26 cellular contexts compared by ENCODE assay signal in the genomic region with DNA sequence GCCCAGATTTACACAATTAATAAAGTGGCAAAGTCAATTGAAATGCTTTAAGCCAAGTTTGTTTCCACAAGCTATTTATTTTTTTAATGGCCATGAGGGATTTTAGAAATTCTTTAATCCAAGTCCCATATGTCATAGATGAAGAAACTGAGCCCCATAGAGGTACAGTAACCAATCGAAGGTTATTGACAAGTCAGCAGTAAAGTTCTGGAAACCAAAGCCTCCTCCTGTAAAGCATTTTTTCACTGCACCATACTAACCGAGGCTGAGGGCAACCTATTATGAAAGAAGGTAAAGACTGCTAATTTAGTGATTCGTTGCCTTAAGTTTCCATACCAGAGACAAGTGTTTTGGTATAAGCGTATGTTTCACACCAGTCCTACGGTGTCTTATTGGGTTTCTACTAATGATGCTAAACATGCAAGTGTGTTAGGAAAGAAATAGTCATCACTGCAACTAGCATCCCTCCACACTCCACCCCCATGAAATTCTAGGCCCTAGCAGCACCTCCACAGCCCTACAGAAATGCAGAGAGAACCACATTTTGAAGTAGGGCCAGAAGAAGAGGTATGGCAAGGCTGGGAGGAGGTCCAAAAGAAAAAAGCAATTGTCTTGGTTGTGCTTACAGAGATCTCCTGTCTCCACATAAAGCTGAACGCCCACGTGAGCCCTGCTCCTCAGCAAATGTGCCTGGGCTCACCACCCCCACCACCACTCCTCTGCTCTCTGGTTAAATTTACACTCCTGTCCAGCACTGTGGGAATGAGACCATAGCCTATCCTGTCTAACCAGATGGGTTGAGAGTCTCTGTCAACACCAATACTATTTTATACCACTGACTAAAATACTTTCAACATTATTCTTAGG.
"Had no signal": no experiment of that assay in that cellular context is flagged by ENCODE, and none has a peak within 500 bp of the region (broad histone marks: within the 10 kb centered on the region; RNA-seq: fewer than 3 reads in every experiment).

No MANE protein-coding gene starts in this region.

- H3K4me1 ChIP-seq: foreskin keratinocyte, left lung, psoas muscle, right atrium auricular region, upper lobe of left lung had no signal

- H3K27ac Mint-ChIP-seq: activated CD4-positive, alpha-beta T cell treated with anti-CD3 and anti-CD28 coated beads, Interleukin-2, amount 10 ng/mL, durations not matched to agents 7 days and 5 days; activated naive CD4-positive, alpha-beta T cell treated with anti-CD3 and anti-CD28 coated beads for 36 hours; dendritic cell treated with granulocyte-macrophage colony-stimulating factor and Interleukin-4, amounts not matched to agents 40 ng/mL and 50 ng/mL, for 4 days; immature natural killer cell; natural killer cell; stimulated activated effector memory CD8-positive, alpha-beta T cell treated with anti-CD3 and anti-CD28 coated beads, Interleukin-12 subunit alpha, Interleukin-12 subunit beta, amount 100 ng/mL, for 72 hours; T-helper 1 cell treated with Interleukin-12 subunit alpha and Interleukin-12 subunit beta and Interleukin-4 antibody, amounts not matched to agents 30 μg/mL and 1 μg/mL, for 36 hours had no signal

- H3K9me3 Mint-ChIP-seq: activated CD4-positive, alpha-beta T cell treated with anti-CD3 and anti-CD28 coated beads, Interleukin-2, amount 10 ng/mL, durations not matched to agents 7 days and 5 days; activated naive CD4-positive, alpha-beta T cell treated with anti-CD3 and anti-CD28 coated beads for 36 hours; activated T-cell treated with anti-CD3 and anti-CD28 coated beads, Interleukin-2, amount 50 U/mL, for 4 hours; dendritic cell treated with granulocyte-macrophage colony-stimulating factor and Interleukin-4, amounts not matched to agents 40 ng/mL and 50 ng/mL, for 4 days; T-helper 1 cell treated with Interleukin-12 subunit alpha and Interleukin-12 subunit beta and Interleukin-4 antibody, amounts not matched to agents 30 μg/mL and 1 μg/mL, for 36 hours had no signal

- H3K36me3 Mint-ChIP-seq: immature natural killer cell; natural killer cell; stimulated activated effector memory CD8-positive, alpha-beta T cell treated with anti-CD3 and anti-CD28 coated beads, Interleukin-12 subunit alpha, Interleukin-12 subunit beta, amount 100 ng/mL, for 72 hours had no signal

- H3K4me3 Mint-ChIP-seq: activated CD4-positive, alpha-beta T cell treated with anti-CD3 and anti-CD28 coated beads, Interleukin-2, amount 10 ng/mL, durations not matched to agents 7 days and 5 days; activated naive CD4-positive, alpha-beta T cell treated with anti-CD3 and anti-CD28 coated beads for 36 hours; activated T-cell treated with anti-CD3 and anti-CD28 coated beads, Interleukin-2, amount 50 U/mL, for 4 hours; dendritic cell treated with granulocyte-macrophage colony-stimulating factor and Interleukin-4, amounts not matched to agents 40 ng/mL and 50 ng/mL, for 4 days; immature natural killer cell; natural killer cell; stimulated activated effector memory CD8-positive, alpha-beta T cell treated with anti-CD3 and anti-CD28 coated beads, Interleukin-12 subunit alpha, Interleukin-12 subunit beta, amount 100 ng/mL, for 72 hours; T-helper 1 cell treated with Interleukin-12 subunit alpha and Interleukin-12 subunit beta and Interleukin-4 antibody, amounts not matched to agents 30 μg/mL and 1 μg/mL, for 36 hours had no signal

- FAIRE-seq: small intestine had no signal

- DNase-seq: activated CD4-positive, alpha-beta T cell treated with anti-CD3 and anti-CD28 coated beads, Interleukin-2, amount 10 ng/mL, durations not matched to agents 7 days and 5 days; activated CD4-positive, CD25-positive, alpha-beta regulatory T cell; activated CD8-positive, alpha-beta memory T cell treated with anti-CD3 and anti-CD28 coated beads for 24 hours; activated CD8-positive, alpha-beta memory T cell treated with anti-CD3 and anti-CD28 coated beads, Interleukin-2, amount 50 U/mL, for 4 hours; activated effector memory CD4-positive, alpha-beta T cell treated with Interleukin-2 at 50 U/mL for 16 hours; activated naive CD4-positive, alpha-beta T cell treated with anti-CD3 and anti-CD28 coated beads for 36 hours; activated T-cell treated with anti-CD3 and anti-CD28 coated beads, Interleukin-2, amount 50 U/mL, for 4 hours; aorta; brain microvascular endothelial cell; caudate nucleus; effector CD8-positive, alpha-beta T cell; foreskin keratinocyte; immature natural killer cell; kidney glomerular epithelial cell; left lung; natural killer cell; ovary; psoas muscle; small intestine; stimulated activated CD4-positive, alpha-beta T cell treated with anti-CD3 and anti-CD28 coated beads, Interleukin-2, amount 100 ng/mL, for 24 hours; upper lobe of left lung had no signal

- H3K27ac ChIP-seq: brain microvascular endothelial cell, foreskin keratinocyte, left lung, ovary, psoas muscle, right atrium auricular region, upper lobe of left lung had no signal

- ATAC-seq: foreskin keratinocyte; left lung; natural killer cell; psoas muscle; stimulated activated effector memory CD8-positive, alpha-beta T cell treated with anti-CD3 and anti-CD28 coated beads, Interleukin-12 subunit alpha, Interleukin-12 subunit beta, amount 100 ng/mL, for 72 hours had no signal

- H3K4me1 Mint-ChIP-seq: activated CD4-positive, alpha-beta T cell treated with anti-CD3 and anti-CD28 coated beads, Interleukin-2, amount 10 ng/mL, durations not matched to agents 7 days and 5 days; immature natural killer cell; natural killer cell; stimulated activated effector memory CD8-positive, alpha-beta T cell treated with anti-CD3 and anti-CD28 coated beads, Interleukin-12 subunit alpha, Interleukin-12 subunit beta, amount 100 ng/mL, for 72 hours had no signal

- H3K27me3 ChIP-seq: brain microvascular endothelial cell, foreskin keratinocyte, left lung, ovary, right atrium auricular region, upper lobe of left lung had no signal

- H3K27me3 Mint-ChIP-seq: activated CD4-positive, alpha-beta T cell treated with anti-CD3 and anti-CD28 coated beads, Interleukin-2, amount 10 ng/mL, durations not matched to agents 7 days and 5 days; dendritic cell treated with granulocyte-macrophage colony-stimulating factor and Interleukin-4, amounts not matched to agents 40 ng/mL and 50 ng/mL, for 4 days had no signal

- H3K9me3 ChIP-seq: left lung, ovary, psoas muscle, right atrium auricular region, upper lobe of left lung had no signal

- H3K4me3 ChIP-seq: left lung, lung, ovary, psoas muscle, right atrium auricular region, upper lobe of left lung had no signal
